ENCODE assay signal across 26 cellular contexts in the genomic region with DNA sequence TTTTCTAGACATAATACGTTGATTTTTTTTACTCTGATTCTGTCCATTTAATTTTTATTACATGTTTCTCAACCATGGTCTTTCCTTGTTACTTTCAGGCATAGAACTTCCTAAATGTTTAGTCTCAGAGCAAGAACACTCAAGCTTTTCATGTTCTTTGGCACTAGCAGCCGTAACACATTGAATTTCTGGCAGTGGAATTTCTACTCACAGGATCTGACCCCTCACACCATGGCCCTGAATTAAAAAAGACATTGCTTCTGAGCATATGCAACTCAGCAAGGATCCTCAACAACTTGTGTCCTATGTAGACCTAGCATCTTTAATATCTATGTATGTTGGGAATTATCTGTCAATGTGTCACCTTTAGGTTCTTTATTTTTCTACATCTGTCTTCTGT. TPM values are rescaled to one million over a fixed set of nuclear protein-coding genes. Genes with fewer than 3 reads are reported as not detected.
A peak's percentile ranks its signal among the peaks of the same experiment; 100 is the strongest.
DNase-seq lines count a peak whose midpoint lies in the region; ATAC-seq and TF ChIP-seq lines count a peak whose summit lies in the region.
"Had no signal": no experiment of that assay in that cellular context is flagged by ENCODE, and none has a peak within 500 bp of the region (broad histone marks: within the 10 kb centered on the region; RNA-seq: fewer than 3 reads in every experiment).

No MANE protein-coding gene starts in this region.

- ATAC-seq in heart right ventricle, result peak in 6 of 8 donors; percentile 25 to 61 (median 46)
- peak; percentile 50 for ATAC-seq in aorta (ENCODE audit: low FRiP score)
- no peak for ATAC-seq in CD8-positive, alpha-beta T cell
- ATAC-seq: GM23338; HepG2; natural killer cell treated with Interleukin-12 subunit alpha and Interleukin-12 subunit beta and Interleukin-15 and Interleukin-18, amount 100 ng/mL, for 72 hours; stimulated activated memory B cell treated with anti-CD40 and anti-IgM and Interleukin-4, amounts not matched to agents 10 μg/mL and 1 μg/mL and 100 μg/mL, for 72 hours; upper lobe of right lung had no signal

- WGBS in mammary epithelial cell (ENCODE audit: low coverage, missing lambda C conversion rate), result 79% methylated on average over 2 of the region's 2 CpGs
- 14 to 16% methylated on average over 2 of the region's 2 CpGs for WGBS in heart right ventricle, 2 donors
- 3 to 12% methylated on average over 2 of the region's 2 CpGs for WGBS in aorta, 2 donors

- no peak overlapping the region for H3K4me2 ChIP-seq in mammary epithelial cell (ENCODE audit: insufficient read depth, low read depth, low read length)
- H3K4me2 ChIP-seq: GM23338 had no signal

- intact Hi-C loops in MCF 10A (cut with micrococcal nuclease) (no loop called here), mammary epithelial cell (cut with micrococcal nuclease) (no loop called here), heart right ventricle (cut with DNase I) (loop anchor here in 1 of 10 donors (10.0 kb wide), 1 partner anchor 269 kb away; the partner anchor contains the start of gene GLCCI1), aorta (cut with DNase I) (no loop called here)
- intact Hi-C loops in CD8-positive, alpha-beta T cell (cut with DNase I, micrococcal nuclease), result loop anchor here in 1 of 2 experiments (10.0 kb wide), 1 partner anchor 271 kb away; no protein-coding TSS in a partner anchor

- peaks cover 25% of the 10 kb centered on the region for H3K4me1 Mint-ChIP-seq in MCF 10A (ENCODE audit: insufficient read depth, unreplicated experiment)
- peaks cover 13% of the 10 kb centered on the region for H3K4me1 Mint-ChIP-seq in progenitor cell of endocrine pancreas (ENCODE audit: low read depth)
- peaks cover 22% of the 10 kb centered on the region for H3K4me1 Mint-ChIP-seq in CD8-positive, alpha-beta T cell (ENCODE audit: low read depth)

- dilution Hi-C loops in mammary epithelial cell (cut with HindIII; ENCODE audit: low sequenced_read_pairs), result no loop called here

- no peak for TF ChIP-seq CTCF in MCF 10A (IDR thresholded peaks at IDR 0.05; ENCODE audit: unreplicated experiment)
- no peak for TF ChIP-seq CTCF in mammary epithelial cell (conservative IDR thresholded peaks at IDR 0.05 in 1 of 2, IDR thresholded peaks at IDR 0.05 in 1 of 2; ENCODE audit: extremely low read depth in 1 of 2, insufficient read depth in 1 of 2, low read depth in 1 of 2, low read length in 2 of 2)
- no peak for TF ChIP-seq CTCF in heart right ventricle (IDR thresholded peaks at IDR 0.05)
- no peak for TF ChIP-seq CTCF in progenitor cell of endocrine pancreas (IDR thresholded peaks at IDR 0.05; ENCODE audit: unreplicated experiment)
- TF ChIP-seq CTCF in CD8-positive, alpha-beta T cell (IDR thresholded peaks at IDR 0.05), result no peak

- H3K4me3 Mint-ChIP-seq in MCF 10A (ENCODE audit: unreplicated experiment) (no peak overlapping the region), progenitor cell of endocrine pancreas (ENCODE audit: low read depth) (no peak overlapping the region)
- no peak overlapping the region for H3K4me3 Mint-ChIP-seq in CD8-positive, alpha-beta T cell
- H3K4me3 Mint-ChIP-seq: activated CD4-positive, alpha-beta memory T cell treated with anti-CD3 and anti-CD28 coated beads for 36 hours; B cell; GM23338; memory B cell; natural killer cell treated with Interleukin-12 subunit alpha and Interleukin-12 subunit beta and Interleukin-15 and Interleukin-18, amount 100 ng/mL, for 72 hours; stimulated activated memory B cell treated with anti-CD40 and anti-IgM and Interleukin-4, amounts not matched to agents 10 μg/mL and 1 μg/mL and 100 μg/mL, for 72 hours; T-helper 1 cell treated with Interleukin-12 subunit alpha and Interleukin-12 subunit beta and Interleukin-4 antibody, amounts not matched to agents 30 μg/mL and 1 μg/mL, for 36 hours had no signal

- H3K9me3 ChIP-seq in mammary epithelial cell (replicated peaks; ENCODE audit: insufficient read depth, low read length), result no peaks in the 10 kb centered on the region
- H3K9me3 ChIP-seq in heart right ventricle, result peaks cover 0 to 7% (median 0%) of the 10 kb centered on the region in 11 donors
- no peaks in the 10 kb centered on the region for H3K9me3 ChIP-seq in aorta (ENCODE audit: control insufficient read depth, low read length)
- H3K9me3 ChIP-seq in CD8-positive, alpha-beta T cell (ENCODE audit: low read length), result no peaks in the 10 kb centered on the region
- H3K9me3 ChIP-seq: Caco-2, upper lobe of right lung had no signal

- no peak overlapping the region for H3K27ac ChIP-seq in mammary epithelial cell (ENCODE audit: insufficient read depth, low read depth, low read length)
- peak overlapping the region; percentile 1 to 80 (median 63) for H3K27ac ChIP-seq in heart right ventricle
- peak overlapping the region in 1 of 2 donors; percentile 18 for H3K27ac ChIP-seq in aorta (ENCODE audit: low read depth in 1 of 2, low read length in 2 of 2)
- no peak overlapping the region for H3K27ac ChIP-seq in CD8-positive, alpha-beta T cell (ENCODE audit: low read depth, low read length)
- H3K27ac ChIP-seq: 22Rv1, upper lobe of right lung, VCaP had no signal

- no peak for DNase-seq in MCF 10A (ENCODE audit: unreplicated experiment)
- no peak for DNase-seq in mammary epithelial cell
- DNase-seq in heart right ventricle, result no peak
- DNase-seq in progenitor cell of endocrine pancreas (ENCODE audit: low spot score, unreplicated experiment), result no peak
- no peak for DNase-seq in aorta
- no peak for DNase-seq in CD8-positive, alpha-beta T cell
- no peak for DNase-seq in HT-29 (ENCODE audit: low spot score)
- no peak for DNase-seq in stimulated activated CD4-positive, alpha-beta T cell treated with anti-CD3 and anti-CD28 coated beads, Interleukin-15, amount 100 ng/mL, for 24 hours
- DNase-seq: activated CD4-positive, alpha-beta memory T cell treated with anti-CD3 and anti-CD28 coated beads for 36 hours; activated gamma-delta T cell treated with Interleukin-2 at 50 U/mL for 16 hours; activated T-cell treated with anti-CD3 and anti-CD28 coated beads for 4 hours; Caco-2; cerebellar nuclear complex; NCI-H1436 treated with DMSO at 0.1 percent for 48 hours; NCI-H748 treated with DMSO at 0.1 percent for 48 hours; OCI-M1; upper lobe of right lung had no signal

- H3K79me2 ChIP-seq in mammary epithelial cell (ENCODE audit: insufficient read depth, low read length), result no peaks in the 10 kb centered on the region

- in situ Hi-C loops in mammary epithelial cell (cut with MboI; ENCODE audit: low sequenced_read_pairs in 2 of 2), result no loop called here

- no peaks in the 10 kb centered on the region for H4K20me1 ChIP-seq in mammary epithelial cell (ENCODE audit: insufficient read depth, low read length)

- H2AFZ ChIP-seq in mammary epithelial cell (ENCODE audit: low read depth, low read length), result no peak overlapping the region
- H2AFZ ChIP-seq: GM23338 had no signal

- H3K27me3 ChIP-seq in mammary epithelial cell (ENCODE audit: insufficient read depth, low read length) (no peaks in the 10 kb centered on the region), heart right ventricle (no peaks in the 10 kb centered on the region), aorta (ENCODE audit: control insufficient read depth in 1 of 2, insufficient read depth in 2 of 2, low read length in 1 of 2) (no peaks in the 10 kb centered on the region)
- no peaks in the 10 kb centered on the region for H3K27me3 ChIP-seq in CD8-positive, alpha-beta T cell (ENCODE audit: insufficient read depth, low read length)
- H3K27me3 ChIP-seq: upper lobe of right lung had no signal

- H3K27me3 Mint-ChIP-seq in MCF 10A (ENCODE audit: insufficient read depth, unreplicated experiment) (no peaks in the 10 kb centered on the region), progenitor cell of endocrine pancreas (no peaks in the 10 kb centered on the region)
- no peaks in the 10 kb centered on the region for H3K27me3 Mint-ChIP-seq in CD8-positive, alpha-beta T cell (ENCODE audit: low read depth)
- H3K27me3 Mint-ChIP-seq: activated CD4-positive, alpha-beta memory T cell treated with anti-CD3 and anti-CD28 coated beads for 36 hours; B cell; memory B cell; natural killer cell treated with Interleukin-12 subunit alpha and Interleukin-12 subunit beta and Interleukin-15 and Interleukin-18, amount 100 ng/mL, for 72 hours; stimulated activated memory B cell treated with anti-CD40 and anti-IgM and Interleukin-4, amounts not matched to agents 10 μg/mL and 1 μg/mL and 100 μg/mL, for 72 hours had no signal

- POLR2A ChIA-PET in MCF 10A (lab: Yijun Ruan, JAX), result interaction anchor here (0.7 to 1.6 kb wide), 4 partner anchors 19 to 76 kb away, joined by 3 to 4 read pairs (median 4); no protein-coding TSS in a partner anchor
- POLR2A ChIA-PET in CD8-positive, alpha-beta T cell (lab: Charles Lee), result interaction anchor here (1.1 kb wide), 1 partner anchor 76 kb away, joined by 3 read pairs; no protein-coding TSS in a partner anchor

- H3K36me3 ChIP-seq in mammary epithelial cell (ENCODE audit: insufficient read depth, low read length), result no peaks in the 10 kb centered on the region
- H3K36me3 ChIP-seq in heart right ventricle, result no peaks in the 10 kb centered on the region
- no peaks in the 10 kb centered on the region for H3K36me3 ChIP-seq in aorta (ENCODE audit: control insufficient read depth in 1 of 2, insufficient read depth in 2 of 2, low read length in 1 of 2)
- no peaks in the 10 kb centered on the region for H3K36me3 ChIP-seq in CD8-positive, alpha-beta T cell (ENCODE audit: insufficient read depth, low read length)
- H3K36me3 ChIP-seq: upper lobe of right lung had no signal

- no peak overlapping the region for H3K4me3 ChIP-seq in mammary epithelial cell (replicated peaks in 1 of 3; ENCODE audit: insufficient read depth in 1 of 3, low read depth in 2 of 3, low read length in 3 of 3)
- H3K4me3 ChIP-seq in heart right ventricle, result peak overlapping the region in 1 of 10 donors; percentile 5
- no peak overlapping the region for H3K4me3 ChIP-seq in aorta (ENCODE audit: low read length in 2 of 2)
- no peak overlapping the region for H3K4me3 ChIP-seq in CD8-positive, alpha-beta T cell (ENCODE audit: low read depth, low read length)
- H3K4me3 ChIP-seq: GM23338, upper lobe of right lung had no signal

- CTCF ChIA-PET in MCF 10A (lab: Yijun Ruan, JAX), result interaction anchor here (0.6 to 4.7 kb wide), 2 partner anchors 14 to 378 kb away, joined by 3 to 24 read pairs; no protein-coding TSS in a partner anchor
- CTCF ChIA-PET in mammary epithelial cell (lab: Charles Lee; ENCODE audit: low non-redundant PET), result no interaction called here
- CTCF ChIA-PET in CD8-positive, alpha-beta T cell (lab: Charles Lee), result interaction anchor here (1.3 kb wide), 1 partner anchor 14 kb away, joined by 4 read pairs; no protein-coding TSS in a partner anchor

- H3K4me1 ChIP-seq in mammary epithelial cell (ENCODE audit: insufficient read depth, low read length) (peaks cover 11% of the 10 kb centered on the region), heart right ventricle (peaks cover 9 to 63% (median 42%) of the 10 kb centered on the region in 9 donors), aorta (ENCODE audit: control insufficient read depth in 1 of 2, insufficient read depth in 2 of 2, low read length in 2 of 2) (peaks cover 5 to 17% of the 10 kb centered on the region in 2 donors)
- H3K4me1 ChIP-seq in CD8-positive, alpha-beta T cell (ENCODE audit: insufficient read depth, low read length), result peaks cover 3% of the 10 kb centered on the region

- H3K36me3 Mint-ChIP-seq in MCF 10A (ENCODE audit: insufficient read depth, unreplicated experiment) (no peaks in the 10 kb centered on the region), progenitor cell of endocrine pancreas (ENCODE audit: insufficient read depth) (peaks cover 2% of the 10 kb centered on the region)
- peaks cover 25% of the 10 kb centered on the region for H3K36me3 Mint-ChIP-seq in CD8-positive, alpha-beta T cell

- peak overlapping the region; percentile 95 for H3K27ac Mint-ChIP-seq in MCF 10A (ENCODE audit: low read depth, unreplicated experiment)
- peak overlapping the region; percentile 1 for H3K27ac Mint-ChIP-seq in progenitor cell of endocrine pancreas
- no peak overlapping the region for H3K27ac Mint-ChIP-seq in CD8-positive, alpha-beta T cell
- H3K27ac Mint-ChIP-seq: activated CD4-positive, alpha-beta memory T cell treated with anti-CD3 and anti-CD28 coated beads for 36 hours; B cell; GM23338; memory B cell; natural killer cell treated with Interleukin-12 subunit alpha and Interleukin-12 subunit beta and Interleukin-15 and Interleukin-18, amount 100 ng/mL, for 72 hours; stimulated activated memory B cell treated with anti-CD40 and anti-IgM and Interleukin-4, amounts not matched to agents 10 μg/mL and 1 μg/mL and 100 μg/mL, for 72 hours; T-helper 1 cell treated with Interleukin-12 subunit alpha and Interleukin-12 subunit beta and Interleukin-4 antibody, amounts not matched to agents 30 μg/mL and 1 μg/mL, for 36 hours had no signal

- H3K9me3 Mint-ChIP-seq in MCF 10A (ENCODE audit: unreplicated experiment) (no peaks in the 10 kb centered on the region), progenitor cell of endocrine pancreas (ENCODE audit: low read depth) (peaks cover 6% of the 10 kb centered on the region)
- peaks cover 7% of the 10 kb centered on the region for H3K9me3 Mint-ChIP-seq in CD8-positive, alpha-beta T cell
- H3K9me3 Mint-ChIP-seq: GM23338; natural killer cell treated with Interleukin-12 subunit alpha and Interleukin-12 subunit beta and Interleukin-15 and Interleukin-18, amount 100 ng/mL, for 72 hours had no signal

- no peak overlapping the region for H3K9ac ChIP-seq in mammary epithelial cell (ENCODE audit: insufficient read depth, low read length)

- no TSS peak for BruUV-seq in MCF 10A (replicated peaks; lab: Mats Ljungman, UMichigan)
- BruUV-seq in mammary epithelial cell (replicated peaks; lab: Mats Ljungman, UMichigan), result no TSS peak

RNA-seq across cellular contexts. Expression of gene RPA3, which starts 23.0 kb away (rescaled TPM):
- total RNA-seq in MCF 10A (2022) (35.7 and 44.2 TPM in 2 replicates), mammary epithelial cell (10 to 100 TPM; 14.3 to 47.9 TPM), heart right ventricle (10 to 100 TPM; 17.4 to 25.9 (median 22.9) TPM), progenitor cell of endocrine pancreas (39.5 and 39.6 TPM in 2 replicates), aorta (10 to 100 TPM; 15.4 to 15.6 TPM)
- polyA plus RNA-seq in mammary epithelial cell (40.1 TPM), heart right ventricle (10 to 100 TPM; 15.9 to 20.6 TPM), aorta (10 to 100 TPM; 20.4 to 31.7 TPM)
- 14.2 TPM for polyA minus RNA-seq in mammary epithelial cell
- total RNA-seq in CD8-positive, alpha-beta T cell, result 10 to 100 TPM; 28.9 to 32.9 TPM
- total RNA-seq in HT-29 (2014; rRNA removed; shearing (Covaris generic)), result 21.1 and 22.0 TPM in 2 replicates

RNA-seq across cellular contexts. Expression of gene UMAD1, which starts 54.9 kb away (rescaled TPM):
- total RNA-seq in MCF 10A (2022) (7.1 and 11.1 TPM in 2 replicates), mammary epithelial cell (10 to 100 TPM; 12.0 to 12.7 TPM), heart right ventricle (10 to 100 TPM; 13.4 to 24.7 (median 18.0) TPM), progenitor cell of endocrine pancreas (12.1 and 12.8 TPM in 2 replicates), aorta (10 to 100 TPM; 14.5 to 18.9 TPM)
- polyA plus RNA-seq in mammary epithelial cell (11.5 TPM), heart right ventricle (1 to 10 TPM; 3.5 to 7.9 TPM), aorta (10 to 100 TPM; 11.8 to 16.5 TPM)
- 3.1 TPM for polyA minus RNA-seq in mammary epithelial cell
- total RNA-seq in CD8-positive, alpha-beta T cell, result 10 to 100 TPM; 11.1 to 11.2 TPM
- 2.0 and 6.2 TPM in 2 replicates for total RNA-seq in HT-29 (2014; rRNA removed; shearing (Covaris generic))

Comparison
In these comparisons a context has a peak if more than half of its experiments do, and no peak if none do; other contexts are left out.
1. H3K27ac ChIP-seq: peak in heart right ventricle (10 of 10); none in mammary epithelial cell (single experiment) and CD8-positive, alpha-beta T cell (single experiment).